In genomic region chr16:86575754-86576557, GRCh38 we compare ENCODE assay signal across 8 cellular contexts. TPM values are rescaled to one million over a fixed set of nuclear protein-coding genes. Genes with fewer than 3 reads are reported as not detected.
DNase-seq lines count a peak whose midpoint lies in the region; ATAC-seq, FAIRE-seq and TF ChIP-seq lines count a peak whose summit lies in the region.

No MANE protein-coding gene starts in this region.

- H3K4me3 Mint-ChIP-seq in activated naive CD4-positive, alpha-beta T cell treated with anti-CD3 and anti-CD28 coated beads, Interleukin-2, amount 10 ng/mL, durations not matched to agents 7 days and 5 days, result peak overlapping the region; percentile 76

- H3K27me3 ChIP-seq in osteoblast (ENCODE audit: insufficient read depth, low read length), result no peaks in the 10 kb centered on the region

- no peak for FAIRE-seq in GM12892 (lab: Jason Lieb, UNC)

- H3K4me1 ChIP-seq in osteoblast (ENCODE audit: insufficient read depth, low read length), result peaks cover 26% of the 10 kb centered on the region

- no peak for TF ChIP-seq POLR2A in GM12892 (IDR thresholded peaks at IDR 0.05; ENCODE audit: low read depth, low read length)

- peaks cover 64% of the 10 kb centered on the region for H3K36me3 ChIP-seq in osteoblast (ENCODE audit: insufficient read depth, low read length)

- peak; percentile 38 for TF ChIP-seq CTCF in osteoblast (IDR thresholded peaks at IDR 0.05; ENCODE audit: extremely low read depth, low read depth, low read length)

- H3K27ac Mint-ChIP-seq in activated naive CD4-positive, alpha-beta T cell treated with anti-CD3 and anti-CD28 coated beads, Interleukin-2, amount 10 ng/mL, durations not matched to agents 7 days and 5 days, result no peak overlapping the region

- no peak overlapping the region for H2AFZ ChIP-seq in osteoblast (ENCODE audit: low read length)

- H3K9me3 ChIP-seq in osteoblast (ENCODE audit: low read depth, low read length), result no peaks in the 10 kb centered on the region

- ATAC-seq in Right ventricle myocardium inferior, result peak; percentile 92

- H3K4me1 Mint-ChIP-seq in activated naive CD4-positive, alpha-beta T cell treated with anti-CD3 and anti-CD28 coated beads, Interleukin-2, amount 10 ng/mL, durations not matched to agents 7 days and 5 days, result peaks cover 12% of the 10 kb centered on the region

- H3K27me3 Mint-ChIP-seq in activated naive CD4-positive, alpha-beta T cell treated with anti-CD3 and anti-CD28 coated beads, Interleukin-2, amount 10 ng/mL, durations not matched to agents 7 days and 5 days, result peaks cover 98% of the 10 kb centered on the region

- H3K36me3 Mint-ChIP-seq in activated naive CD4-positive, alpha-beta T cell treated with anti-CD3 and anti-CD28 coated beads, Interleukin-2, amount 10 ng/mL, durations not matched to agents 7 days and 5 days, result no peaks in the 10 kb centered on the region

- peak overlapping the region; percentile 52 for H3K4me3 ChIP-seq in osteoblast (ENCODE audit: insufficient read depth, low read length)

- intact Hi-C loops in Right ventricle myocardium inferior (cut with DNase I), result loop anchor here (5.0 kb wide), 1 partner anchor 91 kb away; no protein-coding TSS in a partner anchor

- CTCF ChIA-PET in activated naive CD4-positive, alpha-beta T cell treated with anti-CD3 and anti-CD28 coated beads, Interleukin-2, amount 10 ng/mL, durations not matched to agents 7 days and 5 days (lab: Charles Lee), result interaction anchor here (0.7 to 1.5 kb wide), 3 partner anchors 11 to 487 kb away, joined by 3 to 8 read pairs (median 4); no protein-coding TSS in a partner anchor

- no peaks in the 10 kb centered on the region for H4K20me1 ChIP-seq in osteoblast (ENCODE audit: insufficient read depth, low read length)

- DNase-seq in NCI-H146 (lab: John Stamatoyannopoulos, UW), result peak; percentile 17
- DNase-seq in NCI-H146 treated with DMSO at 0.1 percent for 48 hours (lab: John Stamatoyannopoulos, UW; ENCODE audit: unreplicated experiment), result no peak
- peak; percentile 36 for DNase-seq in NCI-H748 treated with DMSO at 0.1 percent for 48 hours (lab: John Stamatoyannopoulos, UW)
- peak; percentile 75 for DNase-seq in activated naive CD4-positive, alpha-beta T cell treated with anti-CD3 and anti-CD28 coated beads, Interleukin-2, amount 10 ng/mL, durations not matched to agents 7 days and 5 days
- DNase-seq in Right ventricle myocardium inferior (ENCODE audit: missing footprints), result peak; percentile 89
- peak; percentile 95 for DNase-seq in osteoblast (ENCODE audit: insufficient read length, low spot score, missing footprints)
- DNase-seq in GM12892 (ENCODE audit: insufficient read length), result no peak
- no peak for DNase-seq in NCI-H510A (lab: John Stamatoyannopoulos, UW)

- peaks cover 98% of the 10 kb centered on the region for H3K79me2 ChIP-seq in osteoblast (ENCODE audit: insufficient read depth, low read length)

- peak overlapping the region; percentile 40 for H3K4me2 ChIP-seq in osteoblast (ENCODE audit: insufficient read depth, low read length)

- no peaks in the 10 kb centered on the region for H3K9me3 Mint-ChIP-seq in activated naive CD4-positive, alpha-beta T cell treated with anti-CD3 and anti-CD28 coated beads, Interleukin-2, amount 10 ng/mL, durations not matched to agents 7 days and 5 days

- peak overlapping the region; percentile 96 for H3K27ac ChIP-seq in osteoblast (ENCODE audit: low read depth, low read length)

RNA-seq across cellular contexts. Expression of gene FOXL1, which starts 2.4 kb away (rescaled TPM):
- total RNA-seq in Right ventricle myocardium inferior (0.60 TPM), osteoblast (2.5 and 3.2 TPM in 2 replicates)
- polyA plus RNA-seq in GM12892 (2012; ENCODE audit: missing spikeins), result not detected

RNA-seq across cellular contexts. Expression of gene FOXC2, which starts 9.3 kb away (rescaled TPM):
- 1.4 TPM for total RNA-seq in Right ventricle myocardium inferior
- total RNA-seq in osteoblast, result 2.2 and 2.4 TPM in 2 replicates
- polyA plus RNA-seq in GM12892 (2012; ENCODE audit: missing spikeins), result not detected

RNA-seq across cellular contexts. Expression of gene MTHFSD, which starts 20.9 kb away (rescaled TPM):
- total RNA-seq in Right ventricle myocardium inferior (10.0 TPM), osteoblast (18.5 and 20.3 TPM in 2 replicates)
- 16.3 TPM for polyA plus RNA-seq in GM12892 (2012; ENCODE audit: missing spikeins)

Comparison
In these comparisons a context has a peak if more than half of its experiments do, and no peak if none do; other contexts are left out.
1. DNase-seq: peak in NCI-H146 (single experiment), NCI-H748 treated with DMSO at 0.1 percent for 48 hours (single experiment), activated naive CD4-positive, alpha-beta T cell treated with anti-CD3 and anti-CD28 coated beads, Interleukin-2, amount 10 ng/mL, durations not matched to agents 7 days and 5 days (single experiment), Right ventricle myocardium inferior (single experiment) and osteoblast (single experiment); none in NCI-H146 treated with DMSO at 0.1 percent for 48 hours (single experiment), GM12892 (single experiment) and NCI-H510A (single experiment).